Comparison of ENCODE assay signal across 10 cellular contexts in genomic region chr7:100433592-100434296, GRCh38. TPM values are rescaled to one million over a fixed set of nuclear protein-coding genes. Genes with fewer than 3 reads are reported as not detected.
DNase-seq lines count a peak whose midpoint lies in the region; ATAC-seq and TF ChIP-seq lines count a peak whose summit lies in the region.
"Had no signal": no experiment of that assay in that cellular context is flagged by ENCODE, and none has a peak within 500 bp of the region (broad histone marks: within the 10 kb centered on the region; RNA-seq: fewer than 3 reads in every experiment).

No MANE protein-coding gene starts in this region.

- peaks cover 9% of the 10 kb centered on the region for H3F3A ChIP-seq in PC-3 (ENCODE audit: low read length, unreplicated experiment)

- H3K27ac ChIP-seq in PC-3 (ENCODE audit: low read length) = no peak overlapping the region
- H3K27ac ChIP-seq: HL-60 had no signal

- H3K9me2 ChIP-seq in PC-3 (replicated peaks; ENCODE audit: low read length) = no peaks in the 10 kb centered on the region

- H3K36me3 ChIP-seq in PC-3 (ENCODE audit: low read depth, low read length) = peaks cover 22% of the 10 kb centered on the region

- H3K9me3 ChIP-seq in PC-3 (ENCODE audit: low read length) = no peaks in the 10 kb centered on the region

- peaks cover 67% of the 10 kb centered on the region for H3K36me3 Mint-ChIP-seq in activated T-cell treated with anti-CD3 and anti-CD28 coated beads, Interleukin-2, amount 50 U/mL, for 24 hours (ENCODE audit: low read depth)
- peaks cover 82% of the 10 kb centered on the region for H3K36me3 Mint-ChIP-seq in effector memory CD8-positive, alpha-beta T cell (ENCODE audit: insufficient read depth)
- H3K36me3 Mint-ChIP-seq in stimulated activated effector memory CD8-positive, alpha-beta T cell treated with anti-CD3 and anti-CD28 coated beads, Interleukin-12 subunit alpha, Interleukin-12 subunit beta, amount 100 ng/mL, for 72 hours = peaks cover 76% of the 10 kb centered on the region

- intact Hi-C loops in PC-3 (cut with micrococcal nuclease) = no loop called here

- peaks cover 34% of the 10 kb centered on the region for H3K4me1 ChIP-seq in PC-3 (ENCODE audit: insufficient read depth, low read length)

- peak overlapping the region; percentile 97; the same call in 1 of the 2 replicates for H3K4me2 ChIP-seq in PC-3 (ENCODE audit: low read length)

- H3K4me3 Mint-ChIP-seq in activated T-cell treated with anti-CD3 and anti-CD28 coated beads, Interleukin-2, amount 50 U/mL, for 24 hours = peak overlapping the region; percentile 89
- H3K4me3 Mint-ChIP-seq in effector memory CD8-positive, alpha-beta T cell = peak overlapping the region; percentile 29 to 99
- H3K4me3 Mint-ChIP-seq in stimulated activated effector memory CD8-positive, alpha-beta T cell treated with anti-CD3 and anti-CD28 coated beads, Interleukin-12 subunit alpha, Interleukin-12 subunit beta, amount 100 ng/mL, for 72 hours = peak overlapping the region; percentile 95

- H3K4me1 Mint-ChIP-seq in activated T-cell treated with anti-CD3 and anti-CD28 coated beads, Interleukin-2, amount 50 U/mL, for 24 hours (ENCODE audit: low read depth) = peaks cover 58% of the 10 kb centered on the region
- H3K4me1 Mint-ChIP-seq in effector memory CD8-positive, alpha-beta T cell (ENCODE audit: low read depth in 2 of 2) = peaks cover 50 to 51% of the 10 kb centered on the region in 2 donors
- H3K4me1 Mint-ChIP-seq in stimulated activated effector memory CD8-positive, alpha-beta T cell treated with anti-CD3 and anti-CD28 coated beads, Interleukin-12 subunit alpha, Interleukin-12 subunit beta, amount 100 ng/mL, for 72 hours = peaks cover 61% of the 10 kb centered on the region

- POLR2A ChIA-PET in PC-3 (lab: Charles Lee; ENCODE audit: unreplicated experiment) = interaction anchor here (0.6 kb wide), 1 partner anchor 151 kb away, joined by 3 read pairs; no protein-coding TSS in a partner anchor

- CTCF ChIA-PET in PC-3 (lab: Charles Lee) = no interaction called here

- no peaks in the 10 kb centered on the region for H4K20me1 ChIP-seq in PC-3 (ENCODE audit: low read length)

- peak overlapping the region; percentile 96 for H3K27ac Mint-ChIP-seq in activated T-cell treated with anti-CD3 and anti-CD28 coated beads, Interleukin-2, amount 50 U/mL, for 24 hours
- H3K27ac Mint-ChIP-seq in effector memory CD8-positive, alpha-beta T cell = peak overlapping the region; percentile 49 to 99
- peak overlapping the region; percentile 95 for H3K27ac Mint-ChIP-seq in stimulated activated effector memory CD8-positive, alpha-beta T cell treated with anti-CD3 and anti-CD28 coated beads, Interleukin-12 subunit alpha, Interleukin-12 subunit beta, amount 100 ng/mL, for 72 hours

- BruUV-seq in PC-3 (replicated peaks; lab: Mats Ljungman, UMichigan) = no TSS peak

- no peak for ATAC-seq in PC-3
- ATAC-seq in effector memory CD8-positive, alpha-beta T cell (replicated peaks) = no peak
- ATAC-seq in stimulated activated effector memory CD8-positive, alpha-beta T cell treated with anti-CD3 and anti-CD28 coated beads, Interleukin-12 subunit alpha, Interleukin-12 subunit beta, amount 100 ng/mL, for 72 hours = no peak
- ATAC-seq in HG03045 (IDR thresholded peaks at IDR 0.05; ENCODE audit: unreplicated experiment) = no peak
- no peak for ATAC-seq in GM19324 (IDR thresholded peaks at IDR 0.05; ENCODE audit: low FRiP score, unreplicated experiment)
- ATAC-seq in HG03108 (IDR thresholded peaks at IDR 0.05; ENCODE audit: unreplicated experiment) = no peak

- H3K79me2 ChIP-seq in PC-3 (ENCODE audit: low read length) = peaks cover 67% of the 10 kb centered on the region

- H3K27me3 ChIP-seq in PC-3 (ENCODE audit: low read length) = no peaks in the 10 kb centered on the region

- DNase-seq in activated T-cell treated with anti-CD3 and anti-CD28 coated beads, Interleukin-2, amount 50 U/mL, for 24 hours = no peak
- DNase-seq in activated T-cell treated with anti-CD3 and anti-CD28 coated beads, Interleukin-2, amount 50 U/mL, for 1 hour = no peak
- DNase-seq in PC-3 = no peak
- DNase-seq in effector memory CD8-positive, alpha-beta T cell = no peak
- DNase-seq in stimulated activated effector memory CD8-positive, alpha-beta T cell treated with anti-CD3 and anti-CD28 coated beads, Interleukin-12 subunit alpha, Interleukin-12 subunit beta, amount 100 ng/mL, for 72 hours (ENCODE audit: low spot score in 2 of 2) = no peak
- DNase-seq: NCI-H187 had no signal

- no peak for TF ChIP-seq CTCF in PC-3 (conservative IDR thresholded peaks at IDR 0.05; ENCODE audit: low read depth, low read length)

- H2AFZ ChIP-seq in PC-3 (ENCODE audit: low read length) = no peak overlapping the region

- H3K4me3 ChIP-seq in PC-3 (ENCODE audit: low read length) = no peak overlapping the region

- no peak overlapping the region for H3K9ac ChIP-seq in PC-3 (ENCODE audit: low read length)

- H3K9me3 Mint-ChIP-seq in activated T-cell treated with anti-CD3 and anti-CD28 coated beads, Interleukin-2, amount 50 U/mL, for 24 hours = no peaks in the 10 kb centered on the region
- no peaks in the 10 kb centered on the region for H3K9me3 Mint-ChIP-seq in effector memory CD8-positive, alpha-beta T cell
- no peaks in the 10 kb centered on the region for H3K9me3 Mint-ChIP-seq in stimulated activated effector memory CD8-positive, alpha-beta T cell treated with anti-CD3 and anti-CD28 coated beads, Interleukin-12 subunit alpha, Interleukin-12 subunit beta, amount 100 ng/mL, for 72 hours

- peaks cover 4% of the 10 kb centered on the region for H3K27me3 Mint-ChIP-seq in activated T-cell treated with anti-CD3 and anti-CD28 coated beads, Interleukin-2, amount 50 U/mL, for 24 hours
- H3K27me3 Mint-ChIP-seq in effector memory CD8-positive, alpha-beta T cell = peaks cover 0 to 8% of the 10 kb centered on the region in 2 donors

RNA-seq across cellular contexts. Expression of gene PPP1R35, which starts 2.6 kb away (rescaled TPM):
- total RNA-seq in PC-3 (2014; rRNA removed) = 36.1 and 51.1 TPM in 2 replicates

RNA-seq across cellular contexts. Expression of gene MEPCE, which starts 4.1 kb away (rescaled TPM):
- 35.1 and 36.0 TPM in 2 replicates for total RNA-seq in PC-3 (2014; rRNA removed)

RNA-seq across cellular contexts. Expression of gene ZCWPW1, which starts 5.2 kb away (rescaled TPM):
- total RNA-seq in PC-3 (2014; rRNA removed) = 1.4 and 2.2 TPM in 2 replicates

RNA-seq across cellular contexts. Expression of gene SPACDR, which starts 30.3 kb away (rescaled TPM):
- 0.11 and 2.5 TPM in 2 replicates for total RNA-seq in PC-3 (2014; rRNA removed)

RNA-seq across cellular contexts. Expression of gene TSC22D4, which starts 45.3 kb away (rescaled TPM):
- 57.1 and 66.1 TPM in 2 replicates for total RNA-seq in PC-3 (2014; rRNA removed)
